Comparison of ENCODE assay signal across 21 cellular contexts in genomic region chr14:69321601-69322330, GRCh38.
DNase-seq lines count a peak whose midpoint lies in the region; ATAC-seq and TF ChIP-seq lines count a peak whose summit lies in the region.
"Had no signal": no experiment of that assay in that cellular context is flagged by ENCODE, and none has a peak within 500 bp of the region (broad histone marks: within the 10 kb centered on the region; RNA-seq: fewer than 3 reads in every experiment).

No MANE protein-coding gene starts in this region.

- ATAC-seq in sciatic nerve (no peak), GM21528 (IDR thresholded peaks at IDR 0.05; ENCODE audit: low FRiP score, unreplicated experiment) (no peak), GM18505 (IDR thresholded peaks at IDR 0.05; ENCODE audit: unreplicated experiment) (no peak)
- ATAC-seq in activated CD4-positive, alpha-beta T cell treated with anti-CD3 and anti-CD28 coated beads for 36 hours = no peak
- ATAC-seq: Panc1 had no signal

- BruUV-seq in Caco-2 (replicated peaks; lab: Mats Ljungman, UMichigan) = no TSS peak

- H3K36me3 Mint-ChIP-seq in Caco-2 (ENCODE audit: insufficient read depth, unreplicated experiment) = no peaks in the 10 kb centered on the region
- H3K36me3 Mint-ChIP-seq in activated CD4-positive, alpha-beta memory T cell treated with anti-CD3 and anti-CD28 coated beads, Interleukin-2, amount 10 ng/mL, durations not matched to agents 7 days and 5 days (ENCODE audit: low read depth) = no peaks in the 10 kb centered on the region
- H3K36me3 Mint-ChIP-seq in activated CD4-positive, alpha-beta T cell treated with anti-CD3 and anti-CD28 coated beads for 36 hours (ENCODE audit: low read depth) = no peaks in the 10 kb centered on the region
- H3K36me3 Mint-ChIP-seq in HFFc6 (ENCODE audit: low read depth) = no peaks in the 10 kb centered on the region
- H3K36me3 Mint-ChIP-seq: CD4-positive, CD25-positive, alpha-beta regulatory T cell; naive B cell had no signal

- no peaks in the 10 kb centered on the region for H3K4me1 ChIP-seq in Caco-2
- H3K4me1 ChIP-seq: HAP-1 had no signal

- no peaks in the 10 kb centered on the region for H3K36me3 ChIP-seq in Caco-2 (ENCODE audit: control insufficient read depth, insufficient read depth, low read length)
- H3K36me3 ChIP-seq: HAP-1, stomach had no signal

- H3K27me3 ChIP-seq in Caco-2 (replicated peaks; ENCODE audit: control insufficient read depth, insufficient read depth, low read length) = no peaks in the 10 kb centered on the region
- H3K27me3 ChIP-seq: stomach had no signal

- CTCF ChIA-PET in Caco-2 (lab: Charles Lee) = no interaction called here
- CTCF ChIA-PET in activated CD4-positive, alpha-beta memory T cell treated with anti-CD3 and anti-CD28 coated beads, Interleukin-2, amount 10 ng/mL, durations not matched to agents 7 days and 5 days (lab: Charles Lee) = no interaction called here
- CTCF ChIA-PET in activated CD4-positive, alpha-beta T cell treated with anti-CD3 and anti-CD28 coated beads for 36 hours (lab: Charles Lee) = interaction anchor here (0.5 kb wide), 1 partner anchor 350 kb away, joined by 3 read pairs; no protein-coding TSS in a partner anchor

- H3K27ac Mint-ChIP-seq in Caco-2 (ENCODE audit: unreplicated experiment) (peak overlapping the region; percentile 58), HFFc6 (no peak overlapping the region)
- H3K27ac Mint-ChIP-seq in activated CD4-positive, alpha-beta memory T cell treated with anti-CD3 and anti-CD28 coated beads, Interleukin-2, amount 10 ng/mL, durations not matched to agents 7 days and 5 days = no peak overlapping the region
- no peak overlapping the region for H3K27ac Mint-ChIP-seq in activated CD4-positive, alpha-beta T cell treated with anti-CD3 and anti-CD28 coated beads for 36 hours

- H3K9me3 Mint-ChIP-seq in Caco-2 (ENCODE audit: unreplicated experiment) (no peaks in the 10 kb centered on the region), HFFc6 (no peaks in the 10 kb centered on the region)
- H3K9me3 Mint-ChIP-seq in activated CD4-positive, alpha-beta memory T cell treated with anti-CD3 and anti-CD28 coated beads, Interleukin-2, amount 10 ng/mL, durations not matched to agents 7 days and 5 days = no peaks in the 10 kb centered on the region
- H3K9me3 Mint-ChIP-seq in activated CD4-positive, alpha-beta T cell treated with anti-CD3 and anti-CD28 coated beads for 36 hours (ENCODE audit: low read depth) = no peaks in the 10 kb centered on the region

- intact Hi-C loops in Caco-2 (cut with micrococcal nuclease; ENCODE audit: unreplicated experiment) (no loop called here), sciatic nerve (cut with DNase I) (no loop called here)
- intact Hi-C loops in activated CD4-positive, alpha-beta T cell treated with anti-CD3 and anti-CD28 coated beads for 36 hours (cut with DNase I, micrococcal nuclease) = no loop called here

- TF ChIP-seq CTCF in Caco-2 (IDR thresholded peaks at IDR 0.05; ENCODE audit: insufficient read depth in 1 of 2, low read depth in 1 of 2, low read length in 1 of 2, severe bottlenecking in 1 of 2, unreplicated experiment in 1 of 2) = no peak
- TF ChIP-seq CTCF in HFFc6 (IDR thresholded peaks at IDR 0.05) = no peak

- H3K4me1 Mint-ChIP-seq in Caco-2 (ENCODE audit: low read depth, unreplicated experiment) (peaks cover 11% of the 10 kb centered on the region), HFFc6 (ENCODE audit: low read depth) (peaks cover 19% of the 10 kb centered on the region)
- no peaks in the 10 kb centered on the region for H3K4me1 Mint-ChIP-seq in activated CD4-positive, alpha-beta memory T cell treated with anti-CD3 and anti-CD28 coated beads, Interleukin-2, amount 10 ng/mL, durations not matched to agents 7 days and 5 days
- H3K4me1 Mint-ChIP-seq in activated CD4-positive, alpha-beta T cell treated with anti-CD3 and anti-CD28 coated beads for 36 hours = no peaks in the 10 kb centered on the region
- H3K4me1 Mint-ChIP-seq: CD4-positive, CD25-positive, alpha-beta regulatory T cell had no signal

- POLR2A ChIA-PET in Caco-2 (lab: Charles Lee) = no interaction called here
- POLR2A ChIA-PET in activated CD4-positive, alpha-beta memory T cell treated with anti-CD3 and anti-CD28 coated beads, Interleukin-2, amount 10 ng/mL, durations not matched to agents 7 days and 5 days (lab: Charles Lee) = interaction anchor here (0.7 kb wide), 1 partner anchor 1506 kb away, joined by 3 read pairs; no protein-coding TSS in a partner anchor
- POLR2A ChIA-PET in activated CD4-positive, alpha-beta T cell treated with anti-CD3 and anti-CD28 coated beads for 36 hours (lab: Charles Lee) = no interaction called here

- H3K27me3 Mint-ChIP-seq in Caco-2 (ENCODE audit: insufficient read depth, unreplicated experiment) (no peaks in the 10 kb centered on the region), HFFc6 (ENCODE audit: insufficient read depth) (peaks cover 8% of the 10 kb centered on the region)
- no peaks in the 10 kb centered on the region for H3K27me3 Mint-ChIP-seq in activated CD4-positive, alpha-beta memory T cell treated with anti-CD3 and anti-CD28 coated beads, Interleukin-2, amount 10 ng/mL, durations not matched to agents 7 days and 5 days
- H3K27me3 Mint-ChIP-seq in activated CD4-positive, alpha-beta T cell treated with anti-CD3 and anti-CD28 coated beads for 36 hours = no peaks in the 10 kb centered on the region
- H3K27me3 Mint-ChIP-seq: CD4-positive, CD25-positive, alpha-beta regulatory T cell had no signal

- no peaks in the 10 kb centered on the region for H3K9me3 ChIP-seq in Caco-2
- H3K9me3 ChIP-seq: HAP-1, stomach had no signal

- peak in 1 of 2 experiments; percentile 23 for DNase-seq in Caco-2
- peak; percentile 9 for DNase-seq in activated CD4-positive, alpha-beta memory T cell treated with anti-CD3 and anti-CD28 coated beads, Interleukin-2, amount 10 ng/mL, durations not matched to agents 7 days and 5 days
- DNase-seq in fibroblast of the conjunctiva (ENCODE audit: low read depth) = peak; percentile 18
- DNase-seq in sciatic nerve (ENCODE audit: low spot score) = peak; percentile 36
- no peak for DNase-seq in activated CD4-positive, alpha-beta T cell treated with anti-CD3 and anti-CD28 coated beads for 36 hours
- DNase-seq in HFFc6 = no peak
- DNase-seq: activated CD4-positive, CD25-positive, alpha-beta regulatory T cell; CD4-positive, CD25-positive, alpha-beta regulatory T cell; central memory CD4-positive, alpha-beta T cell; DMS153; effector CD4-positive, alpha-beta T cell; naive B cell; small intestine; stimulated activated CD4-positive, alpha-beta T cell treated with anti-CD3 and anti-CD28 coated beads, Interleukin-4, amount 100 ng/mL, for 1 hour had no signal

- TF ChIP-seq POLR2A in GM18505 (IDR thresholded peaks at IDR 0.05; ENCODE audit: borderline replicate concordance, extremely low read depth, insufficient read depth, insufficient read length) = no peak

- H3K4me3 Mint-ChIP-seq in Caco-2 (ENCODE audit: unreplicated experiment) = no peak overlapping the region
- no peak overlapping the region for H3K4me3 Mint-ChIP-seq in activated CD4-positive, alpha-beta memory T cell treated with anti-CD3 and anti-CD28 coated beads, Interleukin-2, amount 10 ng/mL, durations not matched to agents 7 days and 5 days
- no peak overlapping the region for H3K4me3 Mint-ChIP-seq in activated CD4-positive, alpha-beta T cell treated with anti-CD3 and anti-CD28 coated beads for 36 hours
- no peak overlapping the region for H3K4me3 Mint-ChIP-seq in HFFc6
- H3K4me3 Mint-ChIP-seq: CD4-positive, CD25-positive, alpha-beta regulatory T cell; naive B cell had no signal

- H3K4me3 ChIP-seq in Caco-2 (ENCODE audit: low read depth, low read length) = no peak overlapping the region
- H3K4me3 ChIP-seq: HAP-1, lung, SK-N-MC, stomach had no signal

Comparison
In these comparisons a context has a peak if more than half of its experiments do, and no peak if none do; other contexts are left out.
1. DNase-seq: peak in activated CD4-positive, alpha-beta memory T cell treated with anti-CD3 and anti-CD28 coated beads, Interleukin-2, amount 10 ng/mL, durations not matched to agents 7 days and 5 days (single experiment), fibroblast of the conjunctiva (single experiment) and sciatic nerve (single experiment); none in activated CD4-positive, alpha-beta T cell treated with anti-CD3 and anti-CD28 coated beads for 36 hours (single experiment) and HFFc6 (single experiment).